ENCODE assay signal across 1 cellular context in the genomic region with DNA sequence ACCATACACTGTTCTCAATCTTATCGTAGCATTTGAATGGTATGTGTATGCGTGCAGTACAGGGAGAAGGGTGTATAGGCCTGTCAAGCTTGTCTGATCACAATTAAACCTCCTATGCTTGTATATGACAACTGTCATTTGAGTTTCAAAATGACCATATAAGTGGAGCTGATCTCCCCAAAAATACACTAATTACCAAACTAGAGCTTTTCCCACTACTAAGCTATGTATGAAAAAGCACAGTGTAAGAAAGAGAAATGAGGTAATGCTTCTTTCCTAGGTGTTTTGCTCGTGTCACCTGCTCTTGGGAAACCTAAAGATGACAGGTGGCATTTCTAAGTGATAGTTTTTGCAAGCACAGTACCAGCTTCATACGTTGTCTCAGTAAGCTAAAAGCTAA.
TF ChIP-seq lines count a peak whose summit lies in the region.

No MANE protein-coding gene starts in this region.

TF ChIP-seq in K562, 482 proteins besides CTCF, POLR2A, EP300 and RAD21 (continued from another document):
- no peak for TF ChIP-seq STAG1 (CRISPR knock-in tag; IDR thresholded peaks at IDR 0.05; ENCODE audit: borderline replicate concordance)
